36 cellular contexts compared by ENCODE assay signal in genomic region chr11:78516281-78516680, GRCh38.
"Had no signal": no experiment of that assay in that cellular context is flagged by ENCODE, and none has a peak within 500 bp of the region (broad histone marks: within the 10 kb centered on the region; RNA-seq: fewer than 3 reads in every experiment).

No MANE protein-coding gene starts in this region.

- H3K9me3 ChIP-seq: adrenal gland, body of pancreas, breast epithelium had no signal

- H3K27me3 ChIP-seq: adrenal gland, body of pancreas, brain microvascular endothelial cell, breast epithelium had no signal

- H3K27me3 Mint-ChIP-seq: activated CD4-positive, alpha-beta memory T cell treated with anti-CD3 and anti-CD28 coated beads, Interleukin-2, amount 10 ng/mL, durations not matched to agents 7 days and 5 days; activated CD4-positive, alpha-beta T cell treated with anti-CD3 and anti-CD28 coated beads for 36 hours; activated CD4-positive, alpha-beta T cell treated with anti-CD3 and anti-CD28 coated beads, Interleukin-2, amount 10 ng/mL, durations not matched to agents 7 days and 5 days; activated naive CD8-positive, alpha-beta T cell treated with anti-CD3 and anti-CD28 coated beads for 36 hours; activated T-helper 17 cell treated with anti-CD3 and anti-CD28 coated beads, Interleukin-2, amount 50 U/mL, for 72 hours had no signal

- DNase-seq: activated CD4-positive, alpha-beta memory T cell treated with anti-CD3 and anti-CD28 coated beads, Interleukin-2, amount 10 ng/mL, durations not matched to agents 7 days and 5 days; activated CD4-positive, alpha-beta T cell treated with anti-CD3 and anti-CD28 coated beads for 1 hour; activated CD4-positive, alpha-beta T cell treated with anti-CD3 and anti-CD28 coated beads for 36 hours; activated CD4-positive, alpha-beta T cell treated with anti-CD3 and anti-CD28 coated beads for 48 hours; activated CD4-positive, alpha-beta T cell treated with anti-CD3 and anti-CD28 coated beads, Interleukin-2, amount 10 ng/mL, durations not matched to agents 7 days and 5 days; activated CD4-positive, alpha-beta T cell treated with anti-CD3 and anti-CD28 coated beads, Interleukin-2, amount 50 U/mL, for 48 hours; activated CD4-positive, CD25-positive, alpha-beta regulatory T cell; activated CD8-positive, alpha-beta memory T cell treated with anti-CD3 and anti-CD28 coated beads, Interleukin-2, amount 50 U/mL, for 4 hours; activated CD8-positive, alpha-beta T cell treated with anti-CD3 and anti-CD28 coated beads, Interleukin-2, amount 10 ng/mL, durations not matched to agents 7 days and 5 days; activated effector memory CD4-positive, alpha-beta T cell treated with anti-CD3 and anti-CD28 coated beads, Interleukin-2, amount 50 U/mL, for 16 hours; activated gamma-delta T cell treated with Interleukin-2 at 50 U/mL for 16 hours; activated naive CD4-positive, alpha-beta T cell; activated naive CD4-positive, alpha-beta T cell treated with anti-CD3 and anti-CD28 coated beads for 36 hours; activated naive CD4-positive, alpha-beta T cell treated with anti-CD3 and anti-CD28 coated beads, Interleukin-2, amount 50 U/mL, for 16 hours; activated naive CD8-positive, alpha-beta T cell treated with anti-CD3 and anti-CD28 coated beads for 36 hours; activated T-cell treated with anti-CD3 and anti-CD28 coated beads for 4 hours; activated T-cell treated with anti-CD3 and anti-CD28 coated beads, Interleukin-2, amount 50 U/mL, for 1 hour; activated T-cell treated with anti-CD3 and anti-CD28 coated beads, Interleukin-2, amount 50 U/mL, for 4 hours; activated T-cell treated with anti-CD3 and anti-CD28 coated beads, Interleukin-2, amount 50 U/mL, for 72 hours; adrenal gland; amniotic stem cell; aorta; body of pancreas; brain microvascular endothelial cell; central memory CD4-positive, alpha-beta T cell; T-helper 2 cell; T-helper 9 cell; WERI-Rb-1 had no signal

- H3K4me3 Mint-ChIP-seq: activated CD4-positive, alpha-beta memory T cell treated with anti-CD3 and anti-CD28 coated beads, Interleukin-2, amount 10 ng/mL, durations not matched to agents 7 days and 5 days; activated CD4-positive, alpha-beta T cell treated with anti-CD3 and anti-CD28 coated beads for 36 hours; activated CD4-positive, alpha-beta T cell treated with anti-CD3 and anti-CD28 coated beads, Interleukin-2, amount 10 ng/mL, durations not matched to agents 7 days and 5 days; activated CD8-positive, alpha-beta T cell treated with anti-CD3 and anti-CD28 coated beads, Interleukin-2, amount 10 ng/mL, durations not matched to agents 7 days and 5 days; activated naive CD4-positive, alpha-beta T cell treated with anti-CD3 and anti-CD28 coated beads for 36 hours; activated naive CD8-positive, alpha-beta T cell treated with anti-CD3 and anti-CD28 coated beads for 36 hours; activated T-cell treated with anti-CD3 and anti-CD28 coated beads, Interleukin-2, amount 50 U/mL, for 4 hours; activated T-cell treated with anti-CD3 and anti-CD28 coated beads, Interleukin-2, amount 50 U/mL, for 72 hours; activated T-helper 1 cell treated with anti-CD3 and anti-CD28 coated beads, Interleukin-12 subunit alpha, Interleukin-12 subunit beta, Interleukin-2, Interleukin-4 antibody, amounts not matched to agents 30 ng/mL and 10 ng/mL and 1 ng/mL, durations not matched to agents 14 hours and 24 hours and 36 hours; activated T-helper 17 cell treated with anti-CD3 and anti-CD28 coated beads, Interleukin-2, amount 50 U/mL, for 72 hours; T-helper 1 cell treated with Interleukin-12 subunit alpha and Interleukin-12 subunit beta and Interleukin-4 antibody, amounts not matched to agents 30 μg/mL and 1 μg/mL, for 36 hours; T-helper 2 cell treated with Interferon-gamma antibody and Interleukin-4, amounts not matched to agents 5 μg/mL and 100 μg/mL, for 36 hours; WTC11 had no signal

- H3K4me3 ChIP-seq: adrenal gland, body of pancreas, breast epithelium had no signal

- H3K36me3 ChIP-seq: adrenal gland, brain microvascular endothelial cell, breast epithelium, WERI-Rb-1 had no signal

- H3K9me3 Mint-ChIP-seq: activated CD4-positive, alpha-beta memory T cell treated with anti-CD3 and anti-CD28 coated beads, Interleukin-2, amount 10 ng/mL, durations not matched to agents 7 days and 5 days; activated CD4-positive, alpha-beta T cell treated with anti-CD3 and anti-CD28 coated beads, Interleukin-2, amount 10 ng/mL, durations not matched to agents 7 days and 5 days; activated naive CD4-positive, alpha-beta T cell treated with anti-CD3 and anti-CD28 coated beads for 36 hours; activated naive CD4-positive, alpha-beta T cell treated with anti-CD3 and anti-CD28 coated beads, Interleukin-2, amount 50 U/mL, for 72 hours; activated naive CD8-positive, alpha-beta T cell treated with anti-CD3 and anti-CD28 coated beads for 36 hours; activated T-cell treated with anti-CD3 and anti-CD28 coated beads, Interleukin-2, amount 50 U/mL, for 4 hours; activated T-cell treated with anti-CD3 and anti-CD28 coated beads, Interleukin-2, amount 50 U/mL, for 72 hours; activated T-helper 1 cell treated with anti-CD3 and anti-CD28 coated beads, Interleukin-12 subunit alpha, Interleukin-12 subunit beta, Interleukin-2, Interleukin-4 antibody, amounts not matched to agents 30 ng/mL and 10 ng/mL and 1 ng/mL, durations not matched to agents 14 hours and 24 hours and 36 hours; activated T-helper 17 cell treated with anti-CD3 and anti-CD28 coated beads, Interleukin-2, amount 50 U/mL, for 72 hours; T-helper 1 cell treated with Interleukin-12 subunit alpha and Interleukin-12 subunit beta and Interleukin-4 antibody, amounts not matched to agents 30 μg/mL and 1 μg/mL, for 36 hours; T-helper 2 cell treated with Interferon-gamma antibody and Interleukin-4, amounts not matched to agents 5 μg/mL and 100 μg/mL, for 36 hours had no signal

- H3K27ac Mint-ChIP-seq: activated CD4-positive, alpha-beta memory T cell treated with anti-CD3 and anti-CD28 coated beads, Interleukin-2, amount 10 ng/mL, durations not matched to agents 7 days and 5 days; activated CD4-positive, alpha-beta T cell treated with anti-CD3 and anti-CD28 coated beads for 36 hours; activated CD4-positive, alpha-beta T cell treated with anti-CD3 and anti-CD28 coated beads, Interleukin-2, amount 10 ng/mL, durations not matched to agents 7 days and 5 days; activated CD8-positive, alpha-beta T cell treated with anti-CD3 and anti-CD28 coated beads, Interleukin-2, amount 10 ng/mL, durations not matched to agents 7 days and 5 days; activated naive CD4-positive, alpha-beta T cell treated with anti-CD3 and anti-CD28 coated beads for 36 hours; activated naive CD8-positive, alpha-beta T cell treated with anti-CD3 and anti-CD28 coated beads for 36 hours; activated T-cell treated with anti-CD3 and anti-CD28 coated beads, Interleukin-2, amount 50 U/mL, for 72 hours; activated T-helper 17 cell treated with anti-CD3 and anti-CD28 coated beads, Interleukin-2, amount 50 U/mL, for 72 hours; T-helper 1 cell treated with Interleukin-12 subunit alpha and Interleukin-12 subunit beta and Interleukin-4 antibody, amounts not matched to agents 30 μg/mL and 1 μg/mL, for 36 hours; T-helper 2 cell treated with Interferon-gamma antibody and Interleukin-4, amounts not matched to agents 5 μg/mL and 100 μg/mL, for 36 hours; WTC11 had no signal

- H3K4me1 ChIP-seq: adrenal gland, body of pancreas, breast epithelium had no signal

- H3K27ac ChIP-seq: body of pancreas, brain microvascular endothelial cell, breast epithelium, WERI-Rb-1 had no signal

- H3K4me1 Mint-ChIP-seq: activated CD4-positive, alpha-beta memory T cell treated with anti-CD3 and anti-CD28 coated beads, Interleukin-2, amount 10 ng/mL, durations not matched to agents 7 days and 5 days; activated CD4-positive, alpha-beta T cell treated with anti-CD3 and anti-CD28 coated beads for 36 hours; activated CD4-positive, alpha-beta T cell treated with anti-CD3 and anti-CD28 coated beads, Interleukin-2, amount 10 ng/mL, durations not matched to agents 7 days and 5 days; activated naive CD8-positive, alpha-beta T cell treated with anti-CD3 and anti-CD28 coated beads for 36 hours; activated T-helper 17 cell treated with anti-CD3 and anti-CD28 coated beads, Interleukin-2, amount 50 U/mL, for 72 hours had no signal

- ATAC-seq: activated CD4-positive, alpha-beta T cell treated with anti-CD3 and anti-CD28 coated beads for 36 hours; activated CD4-positive, CD25-positive, alpha-beta regulatory T cell treated with anti-CD3 and anti-CD28 coated beads, Interleukin-2, amount 50 U/mL, for 24 hours; activated CD8-positive, alpha-beta T cell treated with anti-CD3 and anti-CD28 coated beads, Interleukin-2, amount 10 ng/mL, durations not matched to agents 7 days and 5 days; activated naive CD4-positive, alpha-beta T cell treated with anti-CD3 and anti-CD28 coated beads, Interleukin-2, amount 50 U/mL, for 72 hours; activated T-cell treated with anti-CD3 and anti-CD28 coated beads, Interleukin-2, amount 50 U/mL, for 4 hours; activated T-cell treated with anti-CD3 and anti-CD28 coated beads, Interleukin-2, amount 50 U/mL, for 72 hours; activated T-helper 17 cell treated with anti-CD3 and anti-CD28 coated beads, Interleukin-2, amount 50 U/mL, for 72 hours; body of pancreas; WTC11 had no signal
